ENCODE assay signal across 2 cellular contexts in genomic region chr6:168456907-168457771, GRCh38.
TF ChIP-seq lines count a peak whose summit lies in the region.

No MANE protein-coding gene starts in this region.

TF ChIP-seq in HEK293, 187 proteins besides CTCF, POLR2A, EP300 and RAD21:
- TF ChIP-seq ZNF362 (tag by site-specific recombination; IDR thresholded peaks at IDR 0.05) (no peak), KLF1 (tag by site-specific recombination; IDR thresholded peaks at IDR 0.05) (peak; percentile 54)

TF ChIP-seq in WTC11, 78 proteins besides CTCF, POLR2A, EP300 and RAD21 (continued from another document):
- no peak for TF ChIP-seq AR (CRISPR knock-in tag; IDR thresholded peaks at IDR 0.05)
- no peak for TF ChIP-seq ZNF396 (CRISPR knock-in tag; IDR thresholded peaks at IDR 0.05; ENCODE audit: borderline replicate concordance)
- no peak for TF ChIP-seq PRRX2 (CRISPR knock-in tag; IDR thresholded peaks at IDR 0.05)
- no peak for TF ChIP-seq JAZF1 (CRISPR knock-in tag; IDR thresholded peaks at IDR 0.05)
- no peak for TF ChIP-seq CREM (CRISPR knock-in tag; IDR thresholded peaks at IDR 0.05)
- TF ChIP-seq ZNF263 (CRISPR knock-in tag; IDR thresholded peaks at IDR 0.05; ENCODE audit: low read depth) = no peak
- TF ChIP-seq FOXJ3 (CRISPR knock-in tag; IDR thresholded peaks at IDR 0.05; ENCODE audit: borderline replicate concordance) = no peak
- no peak for TF ChIP-seq ZNF512 (CRISPR knock-in tag; IDR thresholded peaks at IDR 0.05; ENCODE audit: borderline replicate concordance)
- no peak for TF ChIP-seq TCF7 (CRISPR knock-in tag; IDR thresholded peaks at IDR 0.05; ENCODE audit: low read depth)
- TF ChIP-seq NFATC4 (CRISPR knock-in tag; IDR thresholded peaks at IDR 0.05) = no peak
- no peak for TF ChIP-seq NFYB (CRISPR knock-in tag; conservative IDR thresholded peaks at IDR 0.05; ENCODE audit: low read depth)
- no peak for TF ChIP-seq MXD4 (CRISPR knock-in tag; IDR thresholded peaks at IDR 0.05; ENCODE audit: borderline replicate concordance)
